ENCODE assay signal across 2 cellular contexts in the genomic region with DNA sequence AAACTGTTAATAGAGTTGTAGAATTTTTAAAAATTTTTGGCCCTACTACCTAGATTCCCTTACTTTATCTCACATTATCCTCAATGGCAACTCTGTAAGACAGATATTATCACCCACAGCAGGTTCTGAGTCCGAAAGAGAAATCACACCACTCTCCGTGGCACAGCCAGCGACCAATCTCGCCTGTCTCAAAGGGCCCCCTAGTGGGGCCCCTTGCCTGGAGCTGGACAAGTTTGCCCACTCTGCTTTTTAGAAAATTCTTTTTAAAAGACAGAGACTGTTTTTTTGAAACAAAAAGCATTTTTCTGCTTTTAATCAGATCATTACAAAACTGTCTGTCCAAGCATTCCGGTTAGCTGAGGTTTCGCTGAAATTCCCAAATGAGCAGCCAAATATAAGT.
TF ChIP-seq lines count a peak whose summit lies in the region.

No MANE protein-coding gene starts in this region.

TF ChIP-seq in GM23338, 12 proteins besides CTCF, POLR2A, EP300 and RAD21 (continues in another document):
- TF ChIP-seq JUNB (IDR thresholded peaks at IDR 0.05; ENCODE audit: unreplicated experiment) (no peak), NANOG (IDR thresholded peaks at IDR 0.05; ENCODE audit: borderline replicate concordance) (no peak), EZH2 (IDR thresholded peaks at IDR 0.05; ENCODE audit: low read depth, unreplicated experiment) (no peak), POLR2AphosphoS5 (IDR thresholded peaks at IDR 0.05; ENCODE audit: low read depth) (no peak), CREB1 (CRISPR knock-in tag; IDR thresholded peaks at IDR 0.05; ENCODE audit: low read depth) (no peak), ZNF331 (CRISPR knock-in tag; IDR thresholded peaks at IDR 0.05; ENCODE audit: low read depth) (no peak), ZNF114 (CRISPR knock-in tag; IDR thresholded peaks at IDR 0.05) (no peak), STAT1 (IDR thresholded peaks at IDR 0.05; ENCODE audit: unreplicated experiment) (no peak)
- TF ChIP-seq, protein P1, sequence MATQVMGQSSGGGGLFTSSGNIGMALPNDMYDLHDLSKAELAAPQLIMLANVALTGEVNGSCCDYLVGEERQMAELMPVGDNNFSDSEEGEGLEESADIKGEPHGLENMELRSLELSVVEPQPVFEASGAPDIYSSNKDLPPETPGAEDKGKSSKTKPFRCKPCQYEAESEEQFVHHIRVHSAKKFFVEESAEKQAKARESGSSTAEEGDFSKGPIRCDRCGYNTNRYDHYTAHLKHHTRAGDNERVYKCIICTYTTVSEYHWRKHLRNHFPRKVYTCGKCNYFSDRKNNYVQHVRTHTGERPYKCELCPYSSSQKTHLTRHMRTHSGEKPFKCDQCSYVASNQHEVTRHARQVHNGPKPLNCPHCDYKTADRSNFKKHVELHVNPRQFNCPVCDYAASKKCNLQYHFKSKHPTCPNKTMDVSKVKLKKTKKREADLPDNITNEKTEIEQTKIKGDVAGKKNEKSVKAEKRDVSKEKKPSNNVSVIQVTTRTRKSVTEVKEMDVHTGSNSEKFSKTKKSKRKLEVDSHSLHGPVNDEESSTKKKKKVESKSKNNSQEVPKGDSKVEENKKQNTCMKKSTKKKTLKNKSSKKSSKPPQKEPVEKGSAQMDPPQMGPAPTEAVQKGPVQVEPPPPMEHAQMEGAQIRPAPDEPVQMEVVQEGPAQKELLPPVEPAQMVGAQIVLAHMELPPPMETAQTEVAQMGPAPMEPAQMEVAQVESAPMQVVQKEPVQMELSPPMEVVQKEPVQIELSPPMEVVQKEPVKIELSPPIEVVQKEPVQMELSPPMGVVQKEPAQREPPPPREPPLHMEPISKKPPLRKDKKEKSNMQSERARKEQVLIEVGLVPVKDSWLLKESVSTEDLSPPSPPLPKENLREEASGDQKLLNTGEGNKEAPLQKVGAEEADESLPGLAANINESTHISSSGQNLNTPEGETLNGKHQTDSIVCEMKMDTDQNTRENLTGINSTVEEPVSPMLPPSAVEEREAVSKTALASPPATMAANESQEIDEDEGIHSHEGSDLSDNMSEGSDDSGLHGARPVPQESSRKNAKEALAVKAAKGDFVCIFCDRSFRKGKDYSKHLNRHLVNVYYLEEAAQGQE (IDR thresholded peaks at IDR 0.05; ENCODE audit: unreplicated experiment): no peak
- TF ChIP-seq, protein P2, sequence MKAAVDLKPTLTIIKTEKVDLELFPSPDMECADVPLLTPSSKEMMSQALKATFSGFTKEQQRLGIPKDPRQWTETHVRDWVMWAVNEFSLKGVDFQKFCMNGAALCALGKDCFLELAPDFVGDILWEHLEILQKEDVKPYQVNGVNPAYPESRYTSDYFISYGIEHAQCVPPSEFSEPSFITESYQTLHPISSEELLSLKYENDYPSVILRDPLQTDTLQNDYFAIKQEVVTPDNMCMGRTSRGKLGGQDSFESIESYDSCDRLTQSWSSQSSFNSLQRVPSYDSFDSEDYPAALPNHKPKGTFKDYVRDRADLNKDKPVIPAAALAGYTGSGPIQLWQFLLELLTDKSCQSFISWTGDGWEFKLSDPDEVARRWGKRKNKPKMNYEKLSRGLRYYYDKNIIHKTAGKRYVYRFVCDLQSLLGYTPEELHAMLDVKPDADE (IDR thresholded peaks at IDR 0.05): no peak

TF ChIP-seq in HepG2, 621 proteins besides CTCF, POLR2A, EP300 and RAD21:
- no peak for TF ChIP-seq ZSCAN20 (CRISPR knock-in tag; IDR thresholded peaks at IDR 0.05; ENCODE audit: borderline replicate concordance)
- peak; percentile 52 for TF ChIP-seq STAG1 (CRISPR knock-in tag; IDR thresholded peaks at IDR 0.05)
- peak; percentile 24; the same call in 1 of the 2 replicates for TF ChIP-seq SMC3 (IDR thresholded peaks at IDR 0.05; ENCODE audit: low read length)
